In genomic region chr13:100673831-100674362, GRCh38 we compare ENCODE assay signal across 8 cellular contexts. TPM values are rescaled to one million over a fixed set of nuclear protein-coding genes. Genes with fewer than 3 reads are reported as not detected.
DNase-seq lines count a peak whose midpoint lies in the region; ATAC-seq lines count a peak whose summit lies in the region.

No MANE protein-coding gene starts in this region.

- ATAC-seq in HG02623 (IDR thresholded peaks at IDR 0.05; ENCODE audit: unreplicated experiment) (peak; percentile 18), left colon (peak; percentile 58)
- peak; percentile 23 to 25 for ATAC-seq in activated CD4-positive, CD25-positive, alpha-beta regulatory T cell treated with anti-CD3 and anti-CD28 coated beads, Interleukin-2, amount 50 U/mL, for 24 hours

- peak overlapping the region; percentile 83 for H3K27ac ChIP-seq in cingulate gyrus (ENCODE audit: low read depth, low read length)

- DNase-seq in NCI-H2081 (lab: John Stamatoyannopoulos, UW) (peak; percentile 35 to 61), NCI-H2081 treated with DMSO at 0.1 percent for 48 hours (lab: John Stamatoyannopoulos, UW) (no peak), MV-4-11 (lab: John Stamatoyannopoulos, UW) (peak; percentile 91), left colon (peak; percentile 43 to 54)
- DNase-seq in stimulated activated CD4-positive, alpha-beta T cell treated with anti-CD3 and anti-CD28 coated beads, Interleukin-2, amount 100 ng/mL, for 24 hours = peak; percentile 24 to 37

- intact Hi-C loops in left colon (cut with DNase I, micrococcal nuclease) = no loop called here

RNA-seq across cellular contexts. Expression of gene TMTC4, which starts 0.7 kb away (rescaled TPM):
- total RNA-seq in left colon = 10 to 100 TPM; 15.9 to 26.1 TPM
